Comparison of ENCODE assay signal across 1 cellular context in the genomic region with DNA sequence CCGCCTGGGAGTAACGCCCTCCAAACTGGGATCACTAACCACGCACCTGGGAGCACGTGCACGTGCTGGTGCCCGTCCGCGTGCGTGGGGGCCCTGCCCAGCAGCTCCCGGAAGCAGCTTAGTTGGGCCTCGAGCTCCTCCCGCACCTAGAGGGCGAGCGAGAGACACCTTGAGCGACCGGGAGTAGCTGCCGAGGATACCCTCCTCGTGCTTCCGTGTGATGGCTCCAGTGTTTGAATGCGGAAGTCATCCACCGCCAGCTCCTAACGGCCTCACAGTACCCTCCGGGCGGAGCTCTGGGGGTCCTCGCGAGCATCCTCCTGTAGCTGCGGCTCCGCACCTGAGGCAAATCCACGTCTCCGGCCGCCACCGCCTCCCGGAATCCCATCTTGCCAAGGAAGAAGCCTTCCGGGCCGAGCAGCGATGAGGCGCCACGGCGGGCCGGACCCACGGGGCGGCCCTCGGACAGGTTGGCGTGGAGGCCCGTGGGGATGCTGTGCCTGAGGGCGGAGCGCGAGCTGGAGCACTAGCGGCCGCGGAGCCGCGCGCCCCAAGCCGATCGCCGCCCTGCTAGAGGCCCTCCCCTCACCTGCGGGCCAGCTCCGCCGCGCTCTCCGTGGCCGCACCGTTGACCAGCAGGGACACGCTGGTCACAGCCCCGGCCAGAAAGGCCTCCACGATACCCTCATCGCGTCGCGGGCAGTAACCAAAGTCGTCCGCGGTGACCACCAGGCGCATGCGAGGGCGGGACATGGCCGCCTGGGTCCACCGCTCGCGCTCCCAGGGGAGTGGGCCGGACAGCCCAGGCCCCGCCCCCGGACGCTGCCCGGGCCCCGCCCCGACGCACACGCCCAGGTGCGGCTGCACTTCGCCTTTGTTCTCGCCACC.
TF ChIP-seq lines count a peak whose summit lies in the region.

A gene with protein sequence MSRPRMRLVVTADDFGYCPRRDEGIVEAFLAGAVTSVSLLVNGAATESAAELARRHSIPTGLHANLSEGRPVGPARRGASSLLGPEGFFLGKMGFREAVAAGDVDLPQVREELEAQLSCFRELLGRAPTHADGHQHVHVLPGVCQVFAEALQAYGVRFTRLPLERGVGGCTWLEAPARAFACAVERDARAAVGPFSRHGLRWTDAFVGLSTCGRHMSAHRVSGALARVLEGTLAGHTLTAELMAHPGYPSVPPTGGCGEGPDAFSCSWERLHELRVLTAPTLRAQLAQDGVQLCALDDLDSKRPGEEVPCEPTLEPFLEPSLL (minus strand): TSS at position 761 of the 888 bp plus-strand sequence. CDS start 8 bp downstream, at position 753.

TF ChIP-seq in WTC11, 78 proteins besides CTCF, POLR2A, EP300 and RAD21 (continued from another document):
- TF ChIP-seq, protein P1, sequence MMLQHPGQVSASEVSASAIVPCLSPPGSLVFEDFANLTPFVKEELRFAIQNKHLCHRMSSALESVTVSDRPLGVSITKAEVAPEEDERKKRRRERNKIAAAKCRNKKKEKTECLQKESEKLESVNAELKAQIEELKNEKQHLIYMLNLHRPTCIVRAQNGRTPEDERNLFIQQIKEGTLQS (CRISPR knock-in tag; conservative IDR thresholded peaks at IDR 0.05) = peak; percentile 67; the same call in 1 of the 2 replicates
- TF ChIP-seq, protein P2, sequence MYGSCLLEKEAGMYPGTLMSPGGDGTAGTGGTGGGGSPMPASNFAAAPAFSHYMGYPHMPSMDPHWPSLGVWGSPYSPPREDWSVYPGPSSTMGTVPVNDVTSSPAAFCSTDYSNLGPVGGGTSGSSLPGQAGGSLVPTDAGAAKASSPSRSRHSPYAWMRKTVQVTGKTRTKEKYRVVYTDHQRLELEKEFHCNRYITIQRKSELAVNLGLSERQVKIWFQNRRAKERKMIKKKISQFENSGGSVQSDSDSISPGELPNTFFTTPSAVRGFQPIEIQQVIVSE (CRISPR knock-in tag; IDR thresholded peaks at IDR 0.05; ENCODE audit: borderline replicate concordance) = no peak
- peak; percentile 87 for TF ChIP-seq SP1 (CRISPR knock-in tag; conservative IDR thresholded peaks at IDR 0.05)
- TF ChIP-seq, protein P3, sequence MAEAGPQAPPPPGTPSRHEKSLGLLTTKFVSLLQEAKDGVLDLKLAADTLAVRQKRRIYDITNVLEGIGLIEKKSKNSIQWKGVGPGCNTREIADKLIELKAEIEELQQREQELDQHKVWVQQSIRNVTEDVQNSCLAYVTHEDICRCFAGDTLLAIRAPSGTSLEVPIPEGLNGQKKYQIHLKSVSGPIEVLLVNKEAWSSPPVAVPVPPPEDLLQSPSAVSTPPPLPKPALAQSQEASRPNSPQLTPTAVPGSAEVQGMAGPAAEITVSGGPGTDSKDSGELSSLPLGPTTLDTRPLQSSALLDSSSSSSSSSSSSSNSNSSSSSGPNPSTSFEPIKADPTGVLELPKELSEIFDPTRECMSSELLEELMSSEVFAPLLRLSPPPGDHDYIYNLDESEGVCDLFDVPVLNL (CRISPR knock-in tag; IDR thresholded peaks at IDR 0.05; ENCODE audit: borderline replicate concordance, low read depth) = peak; percentile 55
- TF ChIP-seq, protein P4, sequence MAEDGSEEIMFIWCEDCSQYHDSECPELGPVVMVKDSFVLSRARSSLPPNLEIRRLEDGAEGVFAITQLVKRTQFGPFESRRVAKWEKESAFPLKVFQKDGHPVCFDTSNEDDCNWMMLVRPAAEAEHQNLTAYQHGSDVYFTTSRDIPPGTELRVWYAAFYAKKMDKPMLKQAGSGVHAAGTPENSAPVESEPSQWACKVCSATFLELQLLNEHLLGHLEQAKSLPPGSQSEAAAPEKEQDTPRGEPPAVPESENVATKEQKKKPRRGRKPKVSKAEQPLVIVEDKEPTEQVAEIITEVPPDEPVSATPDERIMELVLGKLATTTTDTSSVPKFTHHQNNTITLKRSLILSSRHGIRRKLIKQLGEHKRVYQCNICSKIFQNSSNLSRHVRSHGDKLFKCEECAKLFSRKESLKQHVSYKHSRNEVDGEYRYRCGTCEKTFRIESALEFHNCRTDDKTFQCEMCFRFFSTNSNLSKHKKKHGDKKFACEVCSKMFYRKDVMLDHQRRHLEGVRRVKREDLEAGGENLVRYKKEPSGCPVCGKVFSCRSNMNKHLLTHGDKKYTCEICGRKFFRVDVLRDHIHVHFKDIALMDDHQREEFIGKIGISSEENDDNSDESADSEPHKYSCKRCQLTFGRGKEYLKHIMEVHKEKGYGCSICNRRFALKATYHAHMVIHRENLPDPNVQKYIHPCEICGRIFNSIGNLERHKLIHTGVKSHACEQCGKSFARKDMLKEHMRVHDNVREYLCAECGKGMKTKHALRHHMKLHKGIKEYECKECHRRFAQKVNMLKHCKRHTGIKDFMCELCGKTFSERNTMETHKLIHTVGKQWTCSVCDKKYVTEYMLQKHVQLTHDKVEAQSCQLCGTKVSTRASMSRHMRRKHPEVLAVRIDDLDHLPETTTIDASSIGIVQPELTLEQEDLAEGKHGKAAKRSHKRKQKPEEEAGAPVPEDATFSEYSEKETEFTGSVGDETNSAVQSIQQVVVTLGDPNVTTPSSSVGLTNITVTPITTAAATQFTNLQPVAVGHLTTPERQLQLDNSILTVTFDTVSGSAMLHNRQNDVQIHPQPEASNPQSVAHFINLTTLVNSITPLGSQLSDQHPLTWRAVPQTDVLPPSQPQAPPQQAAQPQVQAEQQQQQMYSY (CRISPR knock-in tag; IDR thresholded peaks at IDR 0.05) = peak; percentile 71; the same call in 1 of the 2 replicates
- TF ChIP-seq, protein P5, sequence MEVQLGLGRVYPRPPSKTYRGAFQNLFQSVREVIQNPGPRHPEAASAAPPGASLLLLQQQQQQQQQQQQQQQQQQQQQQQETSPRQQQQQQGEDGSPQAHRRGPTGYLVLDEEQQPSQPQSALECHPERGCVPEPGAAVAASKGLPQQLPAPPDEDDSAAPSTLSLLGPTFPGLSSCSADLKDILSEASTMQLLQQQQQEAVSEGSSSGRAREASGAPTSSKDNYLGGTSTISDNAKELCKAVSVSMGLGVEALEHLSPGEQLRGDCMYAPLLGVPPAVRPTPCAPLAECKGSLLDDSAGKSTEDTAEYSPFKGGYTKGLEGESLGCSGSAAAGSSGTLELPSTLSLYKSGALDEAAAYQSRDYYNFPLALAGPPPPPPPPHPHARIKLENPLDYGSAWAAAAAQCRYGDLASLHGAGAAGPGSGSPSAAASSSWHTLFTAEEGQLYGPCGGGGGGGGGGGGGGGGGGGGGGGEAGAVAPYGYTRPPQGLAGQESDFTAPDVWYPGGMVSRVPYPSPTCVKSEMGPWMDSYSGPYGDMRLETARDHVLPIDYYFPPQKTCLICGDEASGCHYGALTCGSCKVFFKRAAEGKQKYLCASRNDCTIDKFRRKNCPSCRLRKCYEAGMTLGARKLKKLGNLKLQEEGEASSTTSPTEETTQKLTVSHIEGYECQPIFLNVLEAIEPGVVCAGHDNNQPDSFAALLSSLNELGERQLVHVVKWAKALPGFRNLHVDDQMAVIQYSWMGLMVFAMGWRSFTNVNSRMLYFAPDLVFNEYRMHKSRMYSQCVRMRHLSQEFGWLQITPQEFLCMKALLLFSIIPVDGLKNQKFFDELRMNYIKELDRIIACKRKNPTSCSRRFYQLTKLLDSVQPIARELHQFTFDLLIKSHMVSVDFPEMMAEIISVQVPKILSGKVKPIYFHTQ (CRISPR knock-in tag; IDR thresholded peaks at IDR 0.05) = no peak
- peak; percentile 77 for TF ChIP-seq FOXK1 (CRISPR knock-in tag; IDR thresholded peaks at IDR 0.05)
- peak; percentile 94; the same call in 1 of the 2 replicates for TF ChIP-seq ZNF219 (CRISPR knock-in tag; IDR thresholded peaks at IDR 0.05; ENCODE audit: borderline replicate concordance)
- 0 out of 2 replicates have a peak, but pooled peaks have one; percentile 40 for TF ChIP-seq PRRX2 (CRISPR knock-in tag; IDR thresholded peaks at IDR 0.05)
- TF ChIP-seq, protein P6, sequence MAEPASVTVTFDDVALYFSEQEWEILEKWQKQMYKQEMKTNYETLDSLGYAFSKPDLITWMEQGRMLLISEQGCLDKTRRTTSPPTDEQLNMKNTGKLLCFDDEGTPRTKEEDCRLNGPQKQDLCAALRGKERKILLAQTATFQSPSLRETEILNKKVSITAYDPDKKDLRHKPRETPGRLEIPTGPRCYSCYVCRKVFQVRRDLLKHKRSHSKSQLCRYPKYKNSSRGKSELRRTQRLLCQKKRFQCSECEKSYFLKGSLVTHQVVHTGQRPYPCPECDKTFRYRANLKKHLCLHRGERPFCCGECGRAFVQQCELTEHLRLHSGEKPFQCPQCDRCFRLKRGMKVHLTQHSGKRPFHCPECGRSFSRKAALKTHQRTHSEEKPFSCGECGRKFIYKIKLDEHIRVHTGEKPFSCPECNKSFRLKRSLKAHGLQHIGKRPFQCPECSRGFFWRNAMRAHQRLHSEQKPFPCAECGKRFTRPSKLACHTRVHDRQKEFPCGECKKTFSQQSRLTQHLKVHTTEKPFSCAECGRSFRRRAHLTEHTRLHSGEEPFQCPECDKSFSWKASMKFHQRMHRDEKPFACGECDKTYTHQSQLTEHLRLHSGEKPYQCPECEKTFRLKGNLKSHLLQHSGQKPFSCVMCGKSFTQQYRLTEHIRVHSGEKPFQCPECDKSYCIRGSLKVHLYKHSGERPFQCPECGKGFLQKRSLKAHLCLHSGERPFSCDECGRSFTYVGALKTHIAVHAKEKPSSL (CRISPR knock-in tag; conservative IDR thresholded peaks at IDR 0.05) = no peak
- TF ChIP-seq, protein P7, sequence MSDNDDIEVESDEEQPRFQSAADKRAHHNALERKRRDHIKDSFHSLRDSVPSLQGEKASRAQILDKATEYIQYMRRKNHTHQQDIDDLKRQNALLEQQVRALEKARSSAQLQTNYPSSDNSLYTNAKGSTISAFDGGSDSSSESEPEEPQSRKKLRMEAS (CRISPR knock-in tag; IDR thresholded peaks at IDR 0.05) = peak; percentile 100
- peak; percentile 87; the same call in 1 of the 2 replicates for TF ChIP-seq ZNF263 (CRISPR knock-in tag; IDR thresholded peaks at IDR 0.05; ENCODE audit: low read depth)
- TF ChIP-seq ZNF317 (CRISPR knock-in tag; IDR thresholded peaks at IDR 0.05; ENCODE audit: borderline replicate concordance, low read depth) = peak; percentile 72
- TF ChIP-seq, protein P8, sequence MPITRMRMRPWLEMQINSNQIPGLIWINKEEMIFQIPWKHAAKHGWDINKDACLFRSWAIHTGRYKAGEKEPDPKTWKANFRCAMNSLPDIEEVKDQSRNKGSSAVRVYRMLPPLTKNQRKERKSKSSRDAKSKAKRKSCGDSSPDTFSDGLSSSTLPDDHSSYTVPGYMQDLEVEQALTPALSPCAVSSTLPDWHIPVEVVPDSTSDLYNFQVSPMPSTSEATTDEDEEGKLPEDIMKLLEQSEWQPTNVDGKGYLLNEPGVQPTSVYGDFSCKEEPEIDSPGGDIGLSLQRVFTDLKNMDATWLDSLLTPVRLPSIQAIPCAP (CRISPR knock-in tag; IDR thresholded peaks at IDR 0.05) = peak; percentile 81
- 0 out of 2 replicates have a peak, but pooled peaks have one; percentile 41 for TF ChIP-seq FOXJ3 (CRISPR knock-in tag; IDR thresholded peaks at IDR 0.05; ENCODE audit: borderline replicate concordance)
- TF ChIP-seq HMGA2 (CRISPR knock-in tag; IDR thresholded peaks at IDR 0.05) = no peak
- TF ChIP-seq, protein P9, sequence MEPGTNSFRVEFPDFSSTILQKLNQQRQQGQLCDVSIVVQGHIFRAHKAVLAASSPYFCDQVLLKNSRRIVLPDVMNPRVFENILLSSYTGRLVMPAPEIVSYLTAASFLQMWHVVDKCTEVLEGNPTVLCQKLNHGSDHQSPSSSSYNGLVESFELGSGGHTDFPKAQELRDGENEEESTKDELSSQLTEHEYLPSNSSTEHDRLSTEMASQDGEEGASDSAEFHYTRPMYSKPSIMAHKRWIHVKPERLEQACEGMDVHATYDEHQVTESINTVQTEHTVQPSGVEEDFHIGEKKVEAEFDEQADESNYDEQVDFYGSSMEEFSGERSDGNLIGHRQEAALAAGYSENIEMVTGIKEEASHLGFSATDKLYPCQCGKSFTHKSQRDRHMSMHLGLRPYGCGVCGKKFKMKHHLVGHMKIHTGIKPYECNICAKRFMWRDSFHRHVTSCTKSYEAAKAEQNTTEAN (CRISPR knock-in tag; IDR thresholded peaks at IDR 0.05) = peak; percentile 96
- TF ChIP-seq, protein P10, sequence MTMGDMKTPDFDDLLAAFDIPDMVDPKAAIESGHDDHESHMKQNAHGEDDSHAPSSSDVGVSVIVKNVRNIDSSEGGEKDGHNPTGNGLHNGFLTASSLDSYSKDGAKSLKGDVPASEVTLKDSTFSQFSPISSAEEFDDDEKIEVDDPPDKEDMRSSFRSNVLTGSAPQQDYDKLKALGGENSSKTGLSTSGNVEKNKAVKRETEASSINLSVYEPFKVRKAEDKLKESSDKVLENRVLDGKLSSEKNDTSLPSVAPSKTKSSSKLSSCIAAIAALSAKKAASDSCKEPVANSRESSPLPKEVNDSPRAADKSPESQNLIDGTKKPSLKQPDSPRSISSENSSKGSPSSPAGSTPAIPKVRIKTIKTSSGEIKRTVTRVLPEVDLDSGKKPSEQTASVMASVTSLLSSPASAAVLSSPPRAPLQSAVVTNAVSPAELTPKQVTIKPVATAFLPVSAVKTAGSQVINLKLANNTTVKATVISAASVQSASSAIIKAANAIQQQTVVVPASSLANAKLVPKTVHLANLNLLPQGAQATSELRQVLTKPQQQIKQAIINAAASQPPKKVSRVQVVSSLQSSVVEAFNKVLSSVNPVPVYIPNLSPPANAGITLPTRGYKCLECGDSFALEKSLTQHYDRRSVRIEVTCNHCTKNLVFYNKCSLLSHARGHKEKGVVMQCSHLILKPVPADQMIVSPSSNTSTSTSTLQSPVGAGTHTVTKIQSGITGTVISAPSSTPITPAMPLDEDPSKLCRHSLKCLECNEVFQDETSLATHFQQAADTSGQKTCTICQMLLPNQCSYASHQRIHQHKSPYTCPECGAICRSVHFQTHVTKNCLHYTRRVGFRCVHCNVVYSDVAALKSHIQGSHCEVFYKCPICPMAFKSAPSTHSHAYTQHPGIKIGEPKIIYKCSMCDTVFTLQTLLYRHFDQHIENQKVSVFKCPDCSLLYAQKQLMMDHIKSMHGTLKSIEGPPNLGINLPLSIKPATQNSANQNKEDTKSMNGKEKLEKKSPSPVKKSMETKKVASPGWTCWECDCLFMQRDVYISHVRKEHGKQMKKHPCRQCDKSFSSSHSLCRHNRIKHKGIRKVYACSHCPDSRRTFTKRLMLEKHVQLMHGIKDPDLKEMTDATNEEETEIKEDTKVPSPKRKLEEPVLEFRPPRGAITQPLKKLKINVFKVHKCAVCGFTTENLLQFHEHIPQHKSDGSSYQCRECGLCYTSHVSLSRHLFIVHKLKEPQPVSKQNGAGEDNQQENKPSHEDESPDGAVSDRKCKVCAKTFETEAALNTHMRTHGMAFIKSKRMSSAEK (CRISPR knock-in tag; IDR thresholded peaks at IDR 0.05; ENCODE audit: borderline replicate concordance) = no peak
- TF ChIP-seq MYBL2 (CRISPR knock-in tag; IDR thresholded peaks at IDR 0.05) = peak; percentile 92
